Comparison of ENCODE assay signal across 23 cellular contexts in genomic region chr13:41633776-41634175, GRCh38.
"Had no signal": no experiment of that assay in that cellular context is flagged by ENCODE, and none has a peak within 500 bp of the region (broad histone marks: within the 10 kb centered on the region; RNA-seq: fewer than 3 reads in every experiment).

No MANE protein-coding gene starts in this region.

- H3K4me3 Mint-ChIP-seq: activated CD4-positive, alpha-beta memory T cell treated with anti-CD3 and anti-CD28 coated beads for 36 hours; activated CD4-positive, alpha-beta T cell treated with anti-CD3 and anti-CD28 coated beads, Interleukin-2, amount 10 ng/mL, durations not matched to agents 7 days and 5 days; activated naive CD4-positive, alpha-beta T cell treated with anti-CD3 and anti-CD28 coated beads, Interleukin-2, amount 50 U/mL, for 24 hours had no signal

- H3K9me3 Mint-ChIP-seq: activated CD4-positive, alpha-beta memory T cell treated with anti-CD3 and anti-CD28 coated beads for 36 hours; activated CD4-positive, alpha-beta T cell treated with anti-CD3 and anti-CD28 coated beads, Interleukin-2, amount 10 ng/mL, durations not matched to agents 7 days and 5 days; activated naive CD4-positive, alpha-beta T cell treated with anti-CD3 and anti-CD28 coated beads, Interleukin-2, amount 50 U/mL, for 24 hours had no signal

- H3K9me3 ChIP-seq: breast epithelium had no signal

- DNase-seq: activated CD4-positive, alpha-beta memory T cell treated with anti-CD3 and anti-CD28 coated beads for 36 hours; activated CD4-positive, alpha-beta T cell treated with anti-CD3 and anti-CD28 coated beads, Interleukin-2, amount 10 ng/mL, durations not matched to agents 7 days and 5 days; activated CD4-positive, CD25-positive, alpha-beta regulatory T cell; activated CD8-positive, alpha-beta memory T cell treated with anti-CD3 and anti-CD28 coated beads for 24 hours; activated effector memory CD4-positive, alpha-beta T cell treated with Interleukin-2 at 50 U/mL for 16 hours; activated naive CD4-positive, alpha-beta T cell; activated T-cell treated with anti-CD3 and anti-CD28 coated beads for 4 hours; aorta; KG1; NCI-H1092; NCI-H1417; NCI-H1930; NCI-H2171; NCI-H2227 treated with DMSO at 0.1 percent for 48 hours; NCI-H446 treated with DMSO at 0.1 percent for 48 hours; NCI-H524 treated with DMSO at 0.1 percent for 48 hours; NCI-H748 treated with DMSO at 0.1 percent for 48 hours; PC-3; SHP77 treated with DMSO at 0.1 percent for 48 hours; T-helper 2 cell; T1000 had no signal

- H3K27me3 Mint-ChIP-seq: activated CD4-positive, alpha-beta memory T cell treated with anti-CD3 and anti-CD28 coated beads for 36 hours; activated CD4-positive, alpha-beta T cell treated with anti-CD3 and anti-CD28 coated beads, Interleukin-2, amount 10 ng/mL, durations not matched to agents 7 days and 5 days; activated naive CD4-positive, alpha-beta T cell treated with anti-CD3 and anti-CD28 coated beads, Interleukin-2, amount 50 U/mL, for 24 hours had no signal

- H3K27ac Mint-ChIP-seq: activated CD4-positive, alpha-beta memory T cell treated with anti-CD3 and anti-CD28 coated beads for 36 hours; activated CD4-positive, alpha-beta T cell treated with anti-CD3 and anti-CD28 coated beads, Interleukin-2, amount 10 ng/mL, durations not matched to agents 7 days and 5 days; activated naive CD4-positive, alpha-beta T cell treated with anti-CD3 and anti-CD28 coated beads, Interleukin-2, amount 50 U/mL, for 24 hours had no signal

- H3K27me3 ChIP-seq: breast epithelium had no signal

- H3K4me1 ChIP-seq: breast epithelium had no signal

- H3K4me3 ChIP-seq: breast epithelium had no signal

- ATAC-seq: PC-3 had no signal

- H3K4me1 Mint-ChIP-seq: activated CD4-positive, alpha-beta T cell treated with anti-CD3 and anti-CD28 coated beads, Interleukin-2, amount 10 ng/mL, durations not matched to agents 7 days and 5 days had no signal

- H3K36me3 ChIP-seq: breast epithelium had no signal

- H3K27ac ChIP-seq: breast epithelium had no signal
